Comparison of ENCODE assay signal across 18 cellular contexts in the genomic region with DNA sequence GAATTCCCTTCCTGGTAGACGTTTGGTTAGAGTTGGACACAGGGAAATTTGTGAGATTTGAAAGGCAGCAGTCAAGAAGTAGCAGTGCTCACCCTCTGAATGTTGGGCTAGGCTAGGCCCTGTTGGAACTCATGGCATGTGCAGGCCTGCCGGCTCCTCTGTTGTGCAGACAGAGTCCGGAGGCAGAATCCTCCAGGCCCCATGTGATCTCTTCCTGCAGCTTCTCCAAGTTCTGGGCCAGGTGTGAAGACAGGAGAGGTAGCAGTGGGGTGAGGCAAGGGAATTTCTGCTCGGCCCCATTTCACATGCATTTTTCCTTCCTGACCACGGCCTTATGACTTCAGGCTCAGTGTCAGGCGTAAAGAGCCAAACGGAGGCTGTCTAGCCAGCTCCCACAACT.
"Had no signal": no experiment of that assay in that cellular context is flagged by ENCODE, and none has a peak within 500 bp of the region (broad histone marks: within the 10 kb centered on the region; RNA-seq: fewer than 3 reads in every experiment).

No MANE protein-coding gene starts in this region.

- H3K4me3 ChIP-seq: dorsolateral prefrontal cortex, hepatocyte, lung, thyroid gland had no signal

- H3K9me3 ChIP-seq: thyroid gland had no signal

- H3K4me2 ChIP-seq: hepatocyte had no signal

- DNase-seq: activated CD4-positive, alpha-beta memory T cell treated with anti-CD3 and anti-CD28 coated beads for 36 hours; activated CD4-positive, alpha-beta T cell treated with anti-CD3 and anti-CD28 coated beads for 4 hours; activated gamma-delta T cell treated with Interleukin-2 at 50 U/mL for 16 hours; activated T-cell treated with anti-CD3 and anti-CD28 coated beads for 4 hours; amniotic stem cell; caudate nucleus; dorsolateral prefrontal cortex; left colon; midbrain; nucleus accumbens; posterior cingulate gyrus; stimulated activated CD8-positive, alpha-beta memory T cell treated with anti-CD3 and anti-CD28 coated beads, Interleukin-4, amount 100 ng/mL, for 48 hours; stimulated activated naive CD4-positive, alpha-beta T cell; thyroid gland had no signal

- H3K79me2 ChIP-seq: hepatocyte had no signal

- H3K27ac ChIP-seq: dorsolateral prefrontal cortex, hepatocyte, thyroid gland had no signal

- H3K36me3 ChIP-seq: thyroid gland had no signal

- H3K27me3 ChIP-seq: dorsolateral prefrontal cortex, hepatocyte, thyroid gland had no signal

- FAIRE-seq: TTC549 had no signal

- ATAC-seq: left colon, WTC11 had no signal

- H2AFZ ChIP-seq: hepatocyte had no signal
